ENCODE assay signal across 8 cellular contexts in genomic region chr1:28591708-28592313, GRCh38.
DNase-seq lines count a peak whose midpoint lies in the region; ATAC-seq and TF ChIP-seq lines count a peak whose summit lies in the region.

RAB42 (plus strand) TSS chr1:28592265; CDS start chr1:28592512, 247 bp downstream.

- TF ChIP-seq CTCF in SU-DHL-6 (IDR thresholded peaks at IDR 0.05; ENCODE audit: insufficient read depth, low read length, poor library complexity, severe bottlenecking) (no peak), fibroblast of pulmonary artery (IDR thresholded peaks at IDR 0.05; ENCODE audit: low read length, missing control alignments) (no peak)

- no peak within 1 kb of the TSS for H3K27ac ChIP-seq in SU-DHL-6 (ENCODE audit: low read depth, low read length)

- ATAC-seq in GM19452 (IDR thresholded peaks at IDR 0.05; ENCODE audit: unreplicated experiment) (peak; percentile 33), GM18519 (IDR thresholded peaks at IDR 0.05; ENCODE audit: low FRiP score, unreplicated experiment) (no peak), HG03175 (IDR thresholded peaks at IDR 0.05; ENCODE audit: unreplicated experiment) (no peak)

- H2AFZ ChIP-seq in SU-DHL-6 (ENCODE audit: low read depth, low read length, severe bottlenecking) (no peak within 1 kb of the TSS), neuron (ENCODE audit: low read depth, low read length) (no peak within 1 kb of the TSS)

- H3F3A ChIP-seq in SU-DHL-6 (ENCODE audit: insufficient read depth), result peaks cover 6% of the 10 kb centered on the region; the same call in 1 of the 2 replicates

- H3K27me3 ChIP-seq in SU-DHL-6 (ENCODE audit: low read length), result no peaks in the 10 kb centered on the region
- H3K27me3 ChIP-seq in neuron (ENCODE audit: insufficient read depth, low read length), result no peaks in the 10 kb centered on the region

- no peaks in the 10 kb centered on the region for H4K20me1 ChIP-seq in SU-DHL-6 (ENCODE audit: low read depth, low read length)

- DNase-seq in AG20443 (ENCODE audit: low spot score) (peak; percentile 70), fibroblast of pulmonary artery (ENCODE audit: low read depth) (no peak), NCI-H774 (lab: John Stamatoyannopoulos, UW) (no peak)

- H3K4me3 ChIP-seq in SU-DHL-6 (ENCODE audit: insufficient read depth, low read length, poor library complexity, severe bottlenecking) (no peak within 1 kb of the TSS), fibroblast of pulmonary artery (replicated peaks; ENCODE audit: low read depth, low read length) (peak within 1 kb of the TSS; percentile 47), neuron (ENCODE audit: low read length) (peak within 1 kb of the TSS; percentile 21)

- no peaks in the 10 kb centered on the region for H3K79me2 ChIP-seq in SU-DHL-6 (ENCODE audit: insufficient read depth, low read length)

- H3K9me3 ChIP-seq in SU-DHL-6 (ENCODE audit: insufficient read depth, low read length) (no peaks in the 10 kb centered on the region), neuron (ENCODE audit: low read length) (no peaks in the 10 kb centered on the region)

- peak within 1 kb of the TSS; percentile 35 for H3K4me2 ChIP-seq in SU-DHL-6 (ENCODE audit: low read depth, low read length, poor library complexity, severe bottlenecking)

- no peak within 1 kb of the TSS for H3K9ac ChIP-seq in SU-DHL-6 (ENCODE audit: low read length)

- no peaks in the 10 kb centered on the region for H3K9me2 ChIP-seq in SU-DHL-6 (replicated peaks; ENCODE audit: insufficient read depth, low read length)

- H3K36me3 ChIP-seq in SU-DHL-6 (ENCODE audit: low read length) (no peaks in the 10 kb centered on the region), neuron (ENCODE audit: insufficient read depth, low read length) (peaks cover 2% of the 10 kb centered on the region)

- no peaks in the 10 kb centered on the region for H3K4me1 ChIP-seq in neuron (ENCODE audit: insufficient read depth, low read length)
